Comparison of ENCODE assay signal across 8 cellular contexts in the genomic region with DNA sequence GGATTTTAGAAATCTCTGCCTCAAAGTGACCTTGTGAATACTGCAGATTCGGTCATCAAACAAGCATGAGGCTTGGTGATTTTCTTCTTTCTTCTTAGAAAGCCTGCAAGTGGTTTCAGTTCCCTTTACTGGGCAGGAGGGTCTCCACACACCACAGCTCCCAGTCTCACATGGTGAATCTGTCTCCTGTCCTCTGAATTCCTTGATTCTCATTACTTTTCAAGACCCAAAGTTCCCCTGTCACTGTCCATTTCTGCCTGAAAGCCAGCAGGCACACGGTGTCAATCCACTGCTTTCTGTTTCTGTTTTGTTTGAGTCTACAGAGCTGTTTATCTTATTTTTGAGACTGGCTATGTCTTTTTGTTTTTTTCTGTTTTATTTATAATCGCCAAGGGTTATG. TPM values are rescaled to one million over a fixed set of nuclear protein-coding genes. Genes with fewer than 3 reads are reported as not detected.
DNase-seq lines count a peak whose midpoint lies in the region; ATAC-seq, FAIRE-seq and TF ChIP-seq lines count a peak whose summit lies in the region.

No MANE protein-coding gene starts in this region.

- no peaks in the 10 kb centered on the region for H3K9me3 ChIP-seq in T-helper 17 cell (ENCODE audit: control insufficient read depth, low read length, poor library complexity, severe bottlenecking)

- H3K36me3 Mint-ChIP-seq in T-helper 17 cell (ENCODE audit: low read depth), result peaks cover 4% of the 10 kb centered on the region

- peaks cover 20% of the 10 kb centered on the region for H3K27me3 Mint-ChIP-seq in T-helper 17 cell

- DNase-seq in T-helper 17 cell (no peak), myocyte (ENCODE audit: low read depth) (peak; percentile 47), NCI-H524 treated with DMSO at 0.1 percent for 48 hours (lab: John Stamatoyannopoulos, UW) (no peak), D721Med (ENCODE audit: insufficient read length, low spot score) (no peak), retina (no peak), DMS53 treated with DMSO at 0.1 percent for 48 hours (lab: John Stamatoyannopoulos, UW; ENCODE audit: unreplicated experiment) (no peak)

- FAIRE-seq in D721Med (lab: Jason Lieb, UNC), result no peak

- no peak for TF ChIP-seq CTCF in D721Med (IDR thresholded peaks at IDR 0.05; ENCODE audit: insufficient read depth, missing control alignments)

- ATAC-seq in GM18519 (IDR thresholded peaks at IDR 0.05; ENCODE audit: low FRiP score, unreplicated experiment) (peak; percentile 72), HG02610 (IDR thresholded peaks at IDR 0.05; ENCODE audit: unreplicated experiment) (peak; percentile 90), T-helper 17 cell (no peak)

- peaks cover 11% of the 10 kb centered on the region for H3K4me1 Mint-ChIP-seq in T-helper 17 cell

- H3K4me3 Mint-ChIP-seq in T-helper 17 cell, result peak overlapping the region; percentile 73

- no peak overlapping the region for H3K27ac Mint-ChIP-seq in T-helper 17 cell

RNA-seq across cellular contexts. Expression of a gene that starts 14.2 kb away (rescaled TPM):
- total RNA-seq in T-helper 17 cell, result not detected
- 270 and 498 TPM in 2 replicates for total RNA-seq in myocyte
- 104 TPM for polyA plus RNA-seq in myocyte (2012)

RNA-seq across cellular contexts. Expression of a gene that starts 47.9 kb away (rescaled TPM):
- total RNA-seq in T-helper 17 cell (10 to 100 TPM; 11.2 to 13.3 TPM), myocyte (90.8 and 93.9 TPM in 2 replicates)
- 36.2 TPM for polyA plus RNA-seq in myocyte (2012)

Comparison
In these comparisons a context has a peak if more than half of its experiments do, and no peak if none do; other contexts are left out.
1. RNA of a gene that starts 14.2 kb away (total RNA-seq): 270 to 498 TPM in myocyte; not detected in T-helper 17 cell; every median in the first group is over 100 times any median in the second.